In genomic region chr4:158529505-158529904, GRCh38 we compare ENCODE assay signal across 27 cellular contexts. TPM values are rescaled to one million over a fixed set of nuclear protein-coding genes. Genes with fewer than 3 reads are reported as not detected.
"Had no signal": no experiment of that assay in that cellular context is flagged by ENCODE, and none has a peak within 500 bp of the region (broad histone marks: within the 10 kb centered on the region; RNA-seq: fewer than 3 reads in every experiment).

No MANE protein-coding gene starts in this region.

- H3K36me3 Mint-ChIP-seq: memory B cell; natural killer cell; stimulated activated memory B cell treated with anti-CD40 and anti-IgM and Interleukin-4, amounts not matched to agents 10 μg/mL and 1 μg/mL and 100 μg/mL, for 72 hours; type B pancreatic cell had no signal

- H3K27ac Mint-ChIP-seq: memory B cell; natural killer cell; stimulated activated memory B cell treated with anti-CD40 and anti-IgM and Interleukin-4, amounts not matched to agents 10 μg/mL and 1 μg/mL and 100 μg/mL, for 72 hours; type B pancreatic cell had no signal

- H3K4me3 Mint-ChIP-seq: memory B cell; natural killer cell; stimulated activated memory B cell treated with anti-CD40 and anti-IgM and Interleukin-4, amounts not matched to agents 10 μg/mL and 1 μg/mL and 100 μg/mL, for 72 hours; type B pancreatic cell had no signal

- H3K9me3 Mint-ChIP-seq: stimulated activated memory B cell treated with anti-CD40 and anti-IgM and Interleukin-4, amounts not matched to agents 10 μg/mL and 1 μg/mL and 100 μg/mL, for 72 hours; type B pancreatic cell had no signal

- H3K4me1 Mint-ChIP-seq: memory B cell; natural killer cell; stimulated activated memory B cell treated with anti-CD40 and anti-IgM and Interleukin-4, amounts not matched to agents 10 μg/mL and 1 μg/mL and 100 μg/mL, for 72 hours had no signal

- ATAC-seq: foreskin keratinocyte; gastroesophageal sphincter; heart left ventricle; left lobe of liver; natural killer cell; psoas muscle; right cardiac atrium; stimulated activated memory B cell treated with anti-CD40 and anti-IgM and Interleukin-4, amounts not matched to agents 10 μg/mL and 1 μg/mL and 100 μg/mL, for 72 hours; stimulated activated naive CD8-positive, alpha-beta T cell treated with anti-CD3 and anti-CD28 coated beads, Interleukin-15, Interleukin-2, amounts not matched to agents 100 U/mL and 50 U/mL, for 24 hours had no signal

- DNase-seq: dermis blood vessel endothelial cell; effector memory CD4-positive, alpha-beta T cell; foreskin keratinocyte; heart left ventricle; kidney; natural killer cell; occipital lobe; ovary; posterior cingulate gyrus; psoas muscle; right cardiac atrium; spleen; stimulated activated CD4-positive, alpha-beta T cell treated with anti-CD3 and anti-CD28 coated beads, Interleukin-4, amount 100 ng/mL, for 4 hours; stimulated activated naive CD8-positive, alpha-beta T cell treated with anti-CD3 and anti-CD28 coated beads, Interleukin-15, Interleukin-2, amounts not matched to agents 100 U/mL and 50 U/mL, for 24 hours; substantia nigra; testis; tibial artery had no signal

RNA-seq across cellular contexts. Expression of gene RXFP1, which starts 7.8 kb away (rescaled TPM):
- total RNA-seq: dermis blood vessel endothelial cell, endothelial cell of umbilical vein, epithelial cell of proximal tubule, esophagus muscularis mucosa, foreskin keratinocyte, gastroesophageal sphincter, heart left ventricle, hepatocyte, mononuclear cell, natural killer cell, psoas muscle had no signal
